In genomic region chr2:118310878-118311442, GRCh38 we compare ENCODE assay signal across 8 cellular contexts.
DNase-seq lines count a peak whose midpoint lies in the region; ATAC-seq and TF ChIP-seq lines count a peak whose summit lies in the region.

No MANE protein-coding gene starts in this region.

- H3K4me1 Mint-ChIP-seq in naive B cell, result peaks cover 4 to 6% (median 5%) of the 10 kb centered on the region in 3 donors

- no TSS peak for BruUV-seq in A673 (replicated peaks; lab: Mats Ljungman, UMichigan)

- H3K27ac Mint-ChIP-seq in naive B cell, result peak overlapping the region in 2 of 6 donors; percentile 2 to 33

- DNase-seq in A673 (ENCODE audit: low spot score) (peak; percentile 14), coronary artery (ENCODE audit: low spot score) (no peak), naive B cell (no peak), activated gamma-delta T cell treated with Interleukin-2 at 50 U/mL for 16 hours (no peak), NCI-H1694 (lab: John Stamatoyannopoulos, UW) (no peak), GM19238 (ENCODE audit: insufficient read length, low spot score) (no peak)

- H3K4me1 ChIP-seq in A673 (ENCODE audit: insufficient read depth, low read length, poor library complexity, severe bottlenecking), result peaks cover 7% of the 10 kb centered on the region

- H3K27me3 ChIP-seq in A673 (replicated peaks; ENCODE audit: insufficient read depth, low read depth, low read length, poor library complexity), result peaks cover 32% of the 10 kb centered on the region

- peaks cover 48 to 79% (median 76%) of the 10 kb centered on the region in 3 donors for H3K27me3 Mint-ChIP-seq in naive B cell

- no peaks in the 10 kb centered on the region for H3K36me3 ChIP-seq in A673 (ENCODE audit: insufficient read depth, low read length, poor library complexity, severe bottlenecking)

- peak overlapping the region; percentile 54 for H3K4me3 ChIP-seq in A673 (ENCODE audit: low read depth, low read length, poor library complexity, severe bottlenecking)
- peak overlapping the region; percentile 73 for H3K4me3 ChIP-seq in coronary artery

- H3K36me3 Mint-ChIP-seq in naive B cell, result no peaks in the 10 kb centered on the region

- H3K9me3 ChIP-seq in A673 (ENCODE audit: low read depth, low read length, poor library complexity, severe bottlenecking), result no peaks in the 10 kb centered on the region

- peaks cover 0 to 10% (median 0%) of the 10 kb centered on the region in 7 donors for H3K9me3 Mint-ChIP-seq in naive B cell

- H3K4me3 Mint-ChIP-seq in naive B cell, result peak overlapping the region; percentile 71 to 90 (median 82)

- POLR2A ChIA-PET in A673 (lab: Charles Lee; ENCODE audit: low non-redundant PET), result no interaction called here

- TF ChIP-seq CTCF in A673 (conservative IDR thresholded peaks at IDR 0.05; ENCODE audit: low read depth, low read length) (no peak), coronary artery (IDR thresholded peaks at IDR 0.05) (no peak)

- intact Hi-C loops in A673 (cut with micrococcal nuclease; ENCODE audit: unreplicated experiment), result no loop called here

- CTCF ChIA-PET in A673 (lab: Charles Lee), result no interaction called here

- peak overlapping the region; percentile 79 for H3K27ac ChIP-seq in A673 (ENCODE audit: low read depth, low read length, poor library complexity, severe bottlenecking)
- no peak overlapping the region for H3K27ac ChIP-seq in coronary artery

- ATAC-seq in GM19463 (IDR thresholded peaks at IDR 0.05; ENCODE audit: unreplicated experiment) (peak; percentile 13), naive B cell (ENCODE audit: low read depth in 2 of 2) (no peak), GM18498 (IDR thresholded peaks at IDR 0.05; ENCODE audit: unreplicated experiment) (no peak)
